Comparison of ENCODE assay signal across 9 cellular contexts in the genomic region with DNA sequence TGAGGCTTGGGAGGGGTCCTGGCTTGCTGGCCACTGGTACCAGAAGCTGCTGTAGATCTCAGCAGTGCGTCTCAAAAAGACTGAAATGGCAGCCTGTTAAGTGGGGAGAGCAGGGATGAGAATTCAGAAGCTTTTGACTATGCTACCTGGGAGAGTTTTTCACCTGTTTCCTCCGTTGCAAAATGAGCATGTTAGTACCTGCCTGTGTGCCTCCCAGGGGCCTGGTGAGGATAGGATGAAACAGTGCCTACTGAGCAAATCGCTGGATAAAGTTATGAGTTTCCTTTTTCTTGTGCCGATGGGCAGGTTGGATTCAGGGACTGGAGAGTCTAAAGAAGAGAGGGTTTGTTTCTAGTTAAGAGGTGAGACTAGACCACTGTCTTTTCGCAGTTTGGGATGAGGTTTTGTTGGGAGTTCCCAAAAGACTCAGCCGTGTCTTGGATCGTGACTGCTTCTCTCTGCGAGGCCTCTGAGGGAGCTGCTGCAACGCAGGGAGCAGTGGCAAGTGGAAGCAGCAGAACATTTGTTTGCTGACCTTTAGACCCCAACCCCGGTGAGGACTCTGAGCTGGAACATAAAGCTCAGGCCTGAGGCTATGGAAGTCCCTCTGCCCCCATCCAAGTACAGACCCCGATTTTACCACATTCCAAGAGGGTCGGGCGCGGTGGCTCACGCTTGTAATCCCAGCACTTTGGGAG. TPM values are rescaled to one million over a fixed set of nuclear protein-coding genes. Genes with fewer than 3 reads are reported as not detected.
DNase-seq lines count a peak whose midpoint lies in the region; ATAC-seq and TF ChIP-seq lines count a peak whose summit lies in the region.
"Had no signal": no experiment of that assay in that cellular context is flagged by ENCODE, and none has a peak within 500 bp of the region (broad histone marks: within the 10 kb centered on the region; RNA-seq: fewer than 3 reads in every experiment).

No MANE protein-coding gene starts in this region.

- no peaks in the 10 kb centered on the region for H3K9me3 Mint-ChIP-seq in activated naive CD8-positive, alpha-beta T cell treated with anti-CD3 and anti-CD28 coated beads, Interleukin-2, amount 10 ng/mL, durations not matched to agents 7 days and 5 days
- H3K9me3 Mint-ChIP-seq in memory B cell, result peaks cover 2% of the 10 kb centered on the region

- no peak overlapping the region for H3K27ac Mint-ChIP-seq in activated naive CD8-positive, alpha-beta T cell treated with anti-CD3 and anti-CD28 coated beads, Interleukin-2, amount 10 ng/mL, durations not matched to agents 7 days and 5 days
- peak overlapping the region; percentile 69 for H3K27ac Mint-ChIP-seq in memory B cell

- DNase-seq in left ventricle myocardium inferior (no peak), right atrium auricular region (ENCODE audit: low spot score) (no peak), memory B cell (ENCODE audit: low spot score in 2 of 2) (no peak), vagina (ENCODE audit: extremely low spot score in 2 of 2) (no peak), WERI-Rb-1 (no peak)
- no peak for DNase-seq in activated naive CD8-positive, alpha-beta T cell treated with anti-CD3 and anti-CD28 coated beads, Interleukin-2, amount 10 ng/mL, durations not matched to agents 7 days and 5 days
- DNase-seq: HCEC 1CT had no signal

- no peaks in the 10 kb centered on the region for H3K27me3 ChIP-seq in left ventricle myocardium inferior (ENCODE audit: low read depth)
- no peaks in the 10 kb centered on the region for H3K27me3 ChIP-seq in right atrium auricular region
- no peaks in the 10 kb centered on the region for H3K27me3 ChIP-seq in vagina
- H3K27me3 ChIP-seq in WERI-Rb-1 (ENCODE audit: insufficient read depth, low read depth, severe bottlenecking), result no peaks in the 10 kb centered on the region

- H3K4me3 ChIP-seq in left ventricle myocardium inferior (peak overlapping the region; percentile 68), right atrium auricular region (peak overlapping the region in 1 of 2 donors; percentile 62), vagina (peak overlapping the region; percentile 37 to 84), WERI-Rb-1 (ENCODE audit: low read depth, low read length) (no peak overlapping the region)

- no peaks in the 10 kb centered on the region for H3K36me3 ChIP-seq in left ventricle myocardium inferior
- no peaks in the 10 kb centered on the region for H3K36me3 ChIP-seq in right atrium auricular region
- no peaks in the 10 kb centered on the region for H3K36me3 ChIP-seq in vagina
- H3K36me3 ChIP-seq in WERI-Rb-1, result peaks cover 2% of the 10 kb centered on the region; the same call in 1 of the 2 replicates

- no peaks in the 10 kb centered on the region for H3K36me3 Mint-ChIP-seq in activated naive CD8-positive, alpha-beta T cell treated with anti-CD3 and anti-CD28 coated beads, Interleukin-2, amount 10 ng/mL, durations not matched to agents 7 days and 5 days
- H3K36me3 Mint-ChIP-seq in memory B cell, result peaks cover 7% of the 10 kb centered on the region

- ATAC-seq in activated naive CD8-positive, alpha-beta T cell treated with anti-CD3 and anti-CD28 coated beads, Interleukin-2, amount 10 ng/mL, durations not matched to agents 7 days and 5 days (ENCODE audit: low read depth), result no peak
- ATAC-seq in memory B cell (ENCODE audit: low read depth), result no peak
- no peak for ATAC-seq in HG03469 (IDR thresholded peaks at IDR 0.05; ENCODE audit: unreplicated experiment)
- no peak for ATAC-seq in HG03196 (IDR thresholded peaks at IDR 0.05; ENCODE audit: unreplicated experiment)

- peak overlapping the region; percentile 66 for H3K4me3 Mint-ChIP-seq in activated naive CD8-positive, alpha-beta T cell treated with anti-CD3 and anti-CD28 coated beads, Interleukin-2, amount 10 ng/mL, durations not matched to agents 7 days and 5 days
- H3K4me3 Mint-ChIP-seq in memory B cell, result peak overlapping the region; percentile 80

- TF ChIP-seq CTCF in left ventricle myocardium inferior (IDR thresholded peaks at IDR 0.05; ENCODE audit: borderline replicate concordance) (no peak), right atrium auricular region (IDR thresholded peaks at IDR 0.05) (no peak), vagina (IDR thresholded peaks at IDR 0.05) (no peak), WERI-Rb-1 (IDR thresholded peaks at IDR 0.05; ENCODE audit: low read depth, low read length) (no peak)

- H3K4me1 ChIP-seq in left ventricle myocardium inferior, result peaks cover 12% of the 10 kb centered on the region
- H3K4me1 ChIP-seq in right atrium auricular region, result peaks cover 0 to 13% of the 10 kb centered on the region in 2 donors
- H3K4me1 ChIP-seq in vagina, result peaks cover 12% of the 10 kb centered on the region

- H3K9me3 ChIP-seq in left ventricle myocardium inferior (replicated peaks), result no peaks in the 10 kb centered on the region
- H3K9me3 ChIP-seq in right atrium auricular region, result no peaks in the 10 kb centered on the region
- H3K9me3 ChIP-seq in vagina, result no peaks in the 10 kb centered on the region
- no peaks in the 10 kb centered on the region for H3K9me3 ChIP-seq in WERI-Rb-1 (ENCODE audit: severe bottlenecking)

- H3K4me1 Mint-ChIP-seq in activated naive CD8-positive, alpha-beta T cell treated with anti-CD3 and anti-CD28 coated beads, Interleukin-2, amount 10 ng/mL, durations not matched to agents 7 days and 5 days, result peaks cover 8% of the 10 kb centered on the region
- H3K4me1 Mint-ChIP-seq in memory B cell, result peaks cover 5% of the 10 kb centered on the region

- no peak for TF ChIP-seq POLR2A in vagina (IDR thresholded peaks at IDR 0.05)

- intact Hi-C loops in left ventricle myocardium inferior (cut with micrococcal nuclease), result no loop called here
- intact Hi-C loops in vagina (cut with DNase I), result no loop called here

- H3K27ac ChIP-seq in left ventricle myocardium inferior (replicated peaks), result no peak overlapping the region
- no peak overlapping the region for H3K27ac ChIP-seq in right atrium auricular region
- H3K27ac ChIP-seq in vagina, result no peak overlapping the region
- H3K27ac ChIP-seq in WERI-Rb-1, result no peak overlapping the region

- POLR2A ChIA-PET in activated naive CD8-positive, alpha-beta T cell treated with anti-CD3 and anti-CD28 coated beads, Interleukin-2, amount 10 ng/mL, durations not matched to agents 7 days and 5 days (lab: Charles Lee), result no interaction called here

- peaks cover 13% of the 10 kb centered on the region for H3K27me3 Mint-ChIP-seq in activated naive CD8-positive, alpha-beta T cell treated with anti-CD3 and anti-CD28 coated beads, Interleukin-2, amount 10 ng/mL, durations not matched to agents 7 days and 5 days
- peaks cover 4% of the 10 kb centered on the region for H3K27me3 Mint-ChIP-seq in memory B cell

RNA-seq across cellular contexts. Expression of a gene that starts 1.4 kb away (rescaled TPM):
- total RNA-seq in left ventricle myocardium inferior (18.9 TPM), right atrium auricular region (10 to 100 TPM in 1 of 2 donors, 1 to 10 TPM in 1; 9.7 to 17.7 TPM), vagina (15.2 TPM)
- 1 to 10 TPM; 4.8 to 5.1 TPM for total RNA-seq in activated naive CD8-positive, alpha-beta T cell treated with anti-CD3 and anti-CD28 coated beads, Interleukin-2, amount 10 ng/mL, durations not matched to agents 7 days and 5 days

RNA-seq across cellular contexts. Expression of a gene that starts 55.6 kb away (rescaled TPM):
- total RNA-seq in left ventricle myocardium inferior, result 4.5 TPM
- 1 to 10 TPM; 3.5 to 6.2 TPM for total RNA-seq in right atrium auricular region
- 10 to 100 TPM in 1 of 2 experiments, 1 to 10 TPM in 1; 9.8 to 10.5 TPM for total RNA-seq in activated naive CD8-positive, alpha-beta T cell treated with anti-CD3 and anti-CD28 coated beads, Interleukin-2, amount 10 ng/mL, durations not matched to agents 7 days and 5 days
- 8.6 TPM for total RNA-seq in vagina
